Comparison of ENCODE assay signal across 8 cellular contexts in the genomic region with DNA sequence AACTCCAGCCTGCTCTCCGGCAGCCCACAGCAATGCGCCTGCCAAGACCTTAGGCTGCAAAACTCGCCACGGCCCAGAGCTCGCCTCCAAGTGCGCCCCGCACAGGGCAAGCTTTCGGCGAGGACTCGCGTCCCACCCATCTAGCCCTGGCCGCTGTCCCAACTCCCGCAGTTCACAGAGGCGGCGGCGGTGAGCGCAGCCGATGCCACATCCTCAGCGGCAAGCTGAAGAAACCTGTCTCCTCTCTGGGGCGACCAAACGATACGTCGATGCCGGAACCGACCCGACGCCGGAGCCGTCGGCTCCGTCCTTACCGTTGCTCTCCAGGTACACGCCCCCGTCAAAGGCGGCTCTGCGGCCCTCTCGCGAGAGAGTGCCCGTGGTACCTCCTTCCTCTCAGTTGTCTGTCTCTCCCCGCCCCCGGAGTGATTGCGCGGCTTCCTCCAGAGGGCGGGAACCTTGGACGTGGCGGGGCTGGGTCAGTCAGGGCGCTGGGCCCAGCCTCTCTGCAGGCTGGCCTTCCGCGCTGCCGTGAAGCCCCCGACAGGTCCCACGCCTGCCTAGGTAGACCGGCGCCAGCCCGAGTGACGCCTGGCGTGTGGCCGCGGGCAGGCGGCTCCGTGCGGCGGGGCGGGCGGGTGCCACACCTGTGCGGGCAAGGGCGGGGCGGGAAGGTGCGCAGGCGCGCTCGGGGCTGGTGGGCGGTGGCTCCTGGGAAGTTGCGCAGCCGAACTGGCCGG. TPM values are rescaled to one million over a fixed set of nuclear protein-coding genes. Genes with fewer than 3 reads are reported as not detected.
DNase-seq lines count a peak whose midpoint lies in the region; ATAC-seq, FAIRE-seq and TF ChIP-seq lines count a peak whose summit lies in the region.

No MANE protein-coding gene starts in this region.

- no peaks in the 10 kb centered on the region for H3K9me3 Mint-ChIP-seq in activated CD4-positive, alpha-beta T cell treated with anti-CD3 and anti-CD28 coated beads for 36 hours (ENCODE audit: low read depth)

- H3K9ac ChIP-seq in BLaER1, result peak overlapping the region; percentile 90

- H3K9me3 ChIP-seq in BLaER1, result peaks cover 19% of the 10 kb centered on the region

- DNase-seq in GM19239 (ENCODE audit: insufficient read length, low spot score) (peak; percentile 79), NCI-H510A (lab: John Stamatoyannopoulos, UW) (peak; percentile 86), choroid plexus epithelial cell (ENCODE audit: low read depth) (peak; percentile 99), kidney glomerular epithelial cell (lab: John Stamatoyannopoulos, UW) (peak; percentile 93)
- DNase-seq in activated CD4-positive, alpha-beta T cell treated with anti-CD3 and anti-CD28 coated beads for 36 hours, result peak; percentile 99
- DNase-seq in stimulated activated CD4-positive, alpha-beta T cell treated with anti-CD3 and anti-CD28 coated beads, Interleukin-15, amount 100 ng/mL, for 48 hours (ENCODE audit: low read depth in 2 of 2), result peak; percentile 96 to 97

- H3K36me3 ChIP-seq in BLaER1, result peaks cover 15% of the 10 kb centered on the region; the same call in 1 of the 2 replicates

- H3K27ac Mint-ChIP-seq in activated CD4-positive, alpha-beta T cell treated with anti-CD3 and anti-CD28 coated beads for 36 hours, result peak overlapping the region; percentile 98

- ATAC-seq in HG03442 (IDR thresholded peaks at IDR 0.05; ENCODE audit: unreplicated experiment), result peak; percentile 88
- peak; percentile 90 for ATAC-seq in activated CD4-positive, alpha-beta T cell treated with anti-CD3 and anti-CD28 coated beads for 36 hours

- no peaks in the 10 kb centered on the region for H3K27me3 ChIP-seq in BLaER1

- H3K4me3 Mint-ChIP-seq in activated CD4-positive, alpha-beta T cell treated with anti-CD3 and anti-CD28 coated beads for 36 hours, result peak overlapping the region; percentile 91

- TF ChIP-seq CTCF in choroid plexus epithelial cell (conservative IDR thresholded peaks at IDR 0.05; ENCODE audit: low read depth, low read length), result peak; percentile 14

- peak overlapping the region; percentile 90 for H3K27ac ChIP-seq in BLaER1

- CTCF ChIA-PET in activated CD4-positive, alpha-beta T cell treated with anti-CD3 and anti-CD28 coated beads for 36 hours (lab: Charles Lee), result interaction anchor here (0.6 to 1.3 kb wide), 8 partner anchors 30 to 374 kb away, joined by 3 to 5 read pairs (median 3); a partner anchor contains a TSS

- H4K20me1 ChIP-seq in BLaER1, result peaks cover 19% of the 10 kb centered on the region

- no peak for FAIRE-seq in GM19239 (lab: Jason Lieb, UNC)

- no peaks in the 10 kb centered on the region for H3K27me3 Mint-ChIP-seq in activated CD4-positive, alpha-beta T cell treated with anti-CD3 and anti-CD28 coated beads for 36 hours

- H3K4me1 ChIP-seq in BLaER1, result peaks cover 42% of the 10 kb centered on the region

- H3K4me1 Mint-ChIP-seq in activated CD4-positive, alpha-beta T cell treated with anti-CD3 and anti-CD28 coated beads for 36 hours, result peaks cover 48% of the 10 kb centered on the region

- intact Hi-C loops in activated CD4-positive, alpha-beta T cell treated with anti-CD3 and anti-CD28 coated beads for 36 hours (cut with DNase I, micrococcal nuclease), result loop anchor here (1.0 to 5.0 kb wide), 14 partner anchors 37 to 1071 kb away; a partner anchor contains a TSS

- H3K4me3 ChIP-seq in BLaER1, result peak overlapping the region; percentile 91
- peak overlapping the region; percentile 91 for H3K4me3 ChIP-seq in choroid plexus epithelial cell (ENCODE audit: low read depth, low read length)

- POLR2A ChIA-PET in activated CD4-positive, alpha-beta T cell treated with anti-CD3 and anti-CD28 coated beads for 36 hours (lab: Charles Lee), result interaction anchor here (0.5 to 1.3 kb wide), 5 partner anchors 17 to 400 kb away, joined by 3 to 9 read pairs (median 5); no protein-coding TSS in a partner anchor

- H3K36me3 Mint-ChIP-seq in activated CD4-positive, alpha-beta T cell treated with anti-CD3 and anti-CD28 coated beads for 36 hours (ENCODE audit: low read depth), result peaks cover 8% of the 10 kb centered on the region

- H3K4me2 ChIP-seq in BLaER1, result peak overlapping the region; percentile 89

RNA-seq across cellular contexts. Expression of a gene that starts 0.4 kb away (rescaled TPM):
- 1 to 10 TPM; 6.0 to 6.4 TPM for total RNA-seq in activated CD4-positive, alpha-beta T cell treated with anti-CD3 and anti-CD28 coated beads for 36 hours

Comparison
In these comparisons a context has a peak if more than half of its experiments do, and no peak if none do; other contexts are left out.
1. Peak in every context shown above with its lines: DNase-seq, ATAC-seq, H3K4me3 ChIP-seq and H3K27ac ChIP-seq.